1 cellular context compared by ENCODE assay signal in the genomic region with DNA sequence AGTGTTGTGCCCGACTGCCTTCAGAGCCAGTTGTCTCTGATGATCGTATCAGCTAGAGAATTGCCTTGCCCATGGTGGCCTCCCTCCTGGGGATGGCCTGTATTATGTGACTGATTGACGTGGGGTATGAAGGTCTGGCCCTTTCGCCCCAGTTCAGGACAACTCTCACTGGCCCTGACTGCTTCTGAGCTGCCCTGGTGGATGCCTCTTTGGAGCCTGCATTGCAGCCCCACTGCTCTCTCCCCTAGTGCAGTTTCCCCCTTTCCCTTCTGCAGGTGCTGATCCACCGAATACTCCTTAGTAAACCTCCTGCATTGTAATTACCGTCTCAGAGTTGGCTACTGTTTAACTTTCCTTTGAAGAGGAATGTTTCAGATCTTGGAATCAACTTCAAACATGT.
TF ChIP-seq lines count a peak whose summit lies in the region.

No MANE protein-coding gene starts in this region.

TF ChIP-seq in H1, 55 proteins besides CTCF, POLR2A, EP300 and RAD21 (continued from another document):
- TF ChIP-seq, protein P1, sequence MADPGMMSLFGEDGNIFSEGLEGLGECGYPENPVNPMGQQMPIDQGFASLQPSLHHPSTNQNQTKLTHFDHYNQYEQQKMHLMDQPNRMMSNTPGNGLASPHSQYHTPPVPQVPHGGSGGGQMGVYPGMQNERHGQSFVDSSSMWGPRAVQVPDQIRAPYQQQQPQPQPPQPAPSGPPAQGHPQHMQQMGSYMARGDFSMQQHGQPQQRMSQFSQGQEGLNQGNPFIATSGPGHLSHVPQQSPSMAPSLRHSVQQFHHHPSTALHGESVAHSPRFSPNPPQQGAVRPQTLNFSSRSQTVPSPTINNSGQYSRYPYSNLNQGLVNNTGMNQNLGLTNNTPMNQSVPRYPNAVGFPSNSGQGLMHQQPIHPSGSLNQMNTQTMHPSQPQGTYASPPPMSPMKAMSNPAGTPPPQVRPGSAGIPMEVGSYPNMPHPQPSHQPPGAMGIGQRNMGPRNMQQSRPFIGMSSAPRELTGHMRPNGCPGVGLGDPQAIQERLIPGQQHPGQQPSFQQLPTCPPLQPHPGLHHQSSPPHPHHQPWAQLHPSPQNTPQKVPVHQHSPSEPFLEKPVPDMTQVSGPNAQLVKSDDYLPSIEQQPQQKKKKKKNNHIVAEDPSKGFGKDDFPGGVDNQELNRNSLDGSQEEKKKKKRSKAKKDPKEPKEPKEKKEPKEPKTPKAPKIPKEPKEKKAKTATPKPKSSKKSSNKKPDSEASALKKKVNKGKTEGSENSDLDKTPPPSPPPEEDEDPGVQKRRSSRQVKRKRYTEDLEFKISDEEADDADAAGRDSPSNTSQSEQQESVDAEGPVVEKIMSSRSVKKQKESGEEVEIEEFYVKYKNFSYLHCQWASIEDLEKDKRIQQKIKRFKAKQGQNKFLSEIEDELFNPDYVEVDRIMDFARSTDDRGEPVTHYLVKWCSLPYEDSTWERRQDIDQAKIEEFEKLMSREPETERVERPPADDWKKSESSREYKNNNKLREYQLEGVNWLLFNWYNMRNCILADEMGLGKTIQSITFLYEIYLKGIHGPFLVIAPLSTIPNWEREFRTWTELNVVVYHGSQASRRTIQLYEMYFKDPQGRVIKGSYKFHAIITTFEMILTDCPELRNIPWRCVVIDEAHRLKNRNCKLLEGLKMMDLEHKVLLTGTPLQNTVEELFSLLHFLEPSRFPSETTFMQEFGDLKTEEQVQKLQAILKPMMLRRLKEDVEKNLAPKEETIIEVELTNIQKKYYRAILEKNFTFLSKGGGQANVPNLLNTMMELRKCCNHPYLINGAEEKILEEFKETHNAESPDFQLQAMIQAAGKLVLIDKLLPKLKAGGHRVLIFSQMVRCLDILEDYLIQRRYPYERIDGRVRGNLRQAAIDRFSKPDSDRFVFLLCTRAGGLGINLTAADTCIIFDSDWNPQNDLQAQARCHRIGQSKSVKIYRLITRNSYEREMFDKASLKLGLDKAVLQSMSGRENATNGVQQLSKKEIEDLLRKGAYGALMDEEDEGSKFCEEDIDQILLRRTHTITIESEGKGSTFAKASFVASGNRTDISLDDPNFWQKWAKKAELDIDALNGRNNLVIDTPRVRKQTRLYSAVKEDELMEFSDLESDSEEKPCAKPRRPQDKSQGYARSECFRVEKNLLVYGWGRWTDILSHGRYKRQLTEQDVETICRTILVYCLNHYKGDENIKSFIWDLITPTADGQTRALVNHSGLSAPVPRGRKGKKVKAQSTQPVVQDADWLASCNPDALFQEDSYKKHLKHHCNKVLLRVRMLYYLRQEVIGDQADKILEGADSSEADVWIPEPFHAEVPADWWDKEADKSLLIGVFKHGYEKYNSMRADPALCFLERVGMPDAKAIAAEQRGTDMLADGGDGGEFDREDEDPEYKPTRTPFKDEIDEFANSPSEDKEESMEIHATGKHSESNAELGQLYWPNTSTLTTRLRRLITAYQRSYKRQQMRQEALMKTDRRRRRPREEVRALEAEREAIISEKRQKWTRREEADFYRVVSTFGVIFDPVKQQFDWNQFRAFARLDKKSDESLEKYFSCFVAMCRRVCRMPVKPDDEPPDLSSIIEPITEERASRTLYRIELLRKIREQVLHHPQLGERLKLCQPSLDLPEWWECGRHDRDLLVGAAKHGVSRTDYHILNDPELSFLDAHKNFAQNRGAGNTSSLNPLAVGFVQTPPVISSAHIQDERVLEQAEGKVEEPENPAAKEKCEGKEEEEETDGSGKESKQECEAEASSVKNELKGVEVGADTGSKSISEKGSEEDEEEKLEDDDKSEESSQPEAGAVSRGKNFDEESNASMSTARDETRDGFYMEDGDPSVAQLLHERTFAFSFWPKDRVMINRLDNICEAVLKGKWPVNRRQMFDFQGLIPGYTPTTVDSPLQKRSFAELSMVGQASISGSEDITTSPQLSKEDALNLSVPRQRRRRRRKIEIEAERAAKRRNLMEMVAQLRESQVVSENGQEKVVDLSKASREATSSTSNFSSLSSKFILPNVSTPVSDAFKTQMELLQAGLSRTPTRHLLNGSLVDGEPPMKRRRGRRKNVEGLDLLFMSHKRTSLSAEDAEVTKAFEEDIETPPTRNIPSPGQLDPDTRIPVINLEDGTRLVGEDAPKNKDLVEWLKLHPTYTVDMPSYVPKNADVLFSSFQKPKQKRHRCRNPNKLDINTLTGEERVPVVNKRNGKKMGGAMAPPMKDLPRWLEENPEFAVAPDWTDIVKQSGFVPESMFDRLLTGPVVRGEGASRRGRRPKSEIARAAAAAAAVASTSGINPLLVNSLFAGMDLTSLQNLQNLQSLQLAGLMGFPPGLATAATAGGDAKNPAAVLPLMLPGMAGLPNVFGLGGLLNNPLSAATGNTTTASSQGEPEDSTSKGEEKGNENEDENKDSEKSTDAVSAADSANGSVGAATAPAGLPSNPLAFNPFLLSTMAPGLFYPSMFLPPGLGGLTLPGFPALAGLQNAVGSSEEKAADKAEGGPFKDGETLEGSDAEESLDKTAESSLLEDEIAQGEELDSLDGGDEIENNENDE (IDR thresholded peaks at IDR 0.05; ENCODE audit: insufficient replicate concordance, low read length): no peak
- TF ChIP-seq TEAD4 (IDR thresholded peaks at IDR 0.05; ENCODE audit: low read depth, low read length) (no peak), CEBPB (IDR thresholded peaks at IDR 0.05; ENCODE audit: low read depth, low read length) (no peak), HDAC2 (IDR thresholded peaks at IDR 0.05; ENCODE audit: borderline replicate concordance in 1 of 2, low read depth in 2 of 2, low read length in 2 of 2) (no peak), KDM1A (IDR thresholded peaks at IDR 0.05; ENCODE audit: borderline replicate concordance, low read length) (no peak), TBP (IDR thresholded peaks at IDR 0.05; ENCODE audit: low read depth, low read length) (no peak), CBX8 (IDR thresholded peaks at IDR 0.05; ENCODE audit: borderline replicate concordance, low read depth, low read length) (no peak), MAFK (IDR thresholded peaks at IDR 0.05; ENCODE audit: low read depth, low read length) (no peak), TCF12 (IDR thresholded peaks at IDR 0.05; ENCODE audit: low read depth, low read length) (no peak), KDM4A (IDR thresholded peaks at IDR 0.05; ENCODE audit: low read depth, low read length, severe bottlenecking) (no peak)
- TF ChIP-seq, protein P2, sequence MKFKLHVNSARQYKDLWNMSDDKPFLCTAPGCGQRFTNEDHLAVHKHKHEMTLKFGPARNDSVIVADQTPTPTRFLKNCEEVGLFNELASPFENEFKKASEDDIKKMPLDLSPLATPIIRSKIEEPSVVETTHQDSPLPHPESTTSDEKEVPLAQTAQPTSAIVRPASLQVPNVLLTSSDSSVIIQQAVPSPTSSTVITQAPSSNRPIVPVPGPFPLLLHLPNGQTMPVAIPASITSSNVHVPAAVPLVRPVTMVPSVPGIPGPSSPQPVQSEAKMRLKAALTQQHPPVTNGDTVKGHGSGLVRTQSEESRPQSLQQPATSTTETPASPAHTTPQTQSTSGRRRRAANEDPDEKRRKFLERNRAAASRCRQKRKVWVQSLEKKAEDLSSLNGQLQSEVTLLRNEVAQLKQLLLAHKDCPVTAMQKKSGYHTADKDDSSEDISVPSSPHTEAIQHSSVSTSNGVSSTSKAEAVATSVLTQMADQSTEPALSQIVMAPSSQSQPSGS (IDR thresholded peaks at IDR 0.05; ENCODE audit: low read length): no peak
